Comparison of ENCODE assay signal across 9 cellular contexts in the genomic region with DNA sequence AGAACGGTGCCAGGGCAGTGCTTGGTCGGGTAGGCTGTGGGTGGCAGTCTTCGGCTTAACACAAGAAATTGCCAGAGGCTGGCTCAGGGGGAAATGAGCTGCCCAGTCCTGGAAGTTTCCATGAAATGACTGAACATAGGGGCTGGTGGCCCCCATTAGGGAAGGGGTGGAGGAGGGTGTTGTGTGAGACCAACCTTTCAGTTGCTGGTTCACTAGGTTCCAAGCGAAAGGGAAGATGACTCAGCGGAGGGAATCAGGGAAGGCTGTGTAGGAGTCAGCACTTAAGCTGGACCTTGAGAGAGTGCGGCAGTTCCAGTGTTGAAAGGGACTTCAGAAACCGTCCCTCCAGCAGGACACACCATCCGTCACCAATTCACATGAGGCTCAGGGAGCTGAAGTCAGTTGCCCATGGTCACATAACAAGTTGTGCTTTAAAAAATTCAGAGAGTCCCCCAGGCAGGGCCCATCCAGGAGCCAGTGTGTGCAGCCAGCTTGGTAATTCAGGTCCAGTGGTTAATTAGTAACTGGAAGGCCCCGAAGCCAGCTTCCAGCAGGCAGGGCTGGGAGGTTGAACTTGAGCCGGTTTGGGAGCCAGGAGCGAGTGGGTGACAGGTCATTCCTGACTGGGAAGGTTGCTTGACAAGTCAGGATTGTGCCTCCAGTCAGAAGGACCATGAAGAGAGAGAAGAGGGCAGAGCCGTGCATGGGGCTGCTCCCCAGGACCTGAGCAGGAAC. TPM values are rescaled to one million over a fixed set of nuclear protein-coding genes. Genes with fewer than 3 reads are reported as not detected.
DNase-seq lines count a peak whose midpoint lies in the region; TF ChIP-seq lines count a peak whose summit lies in the region.
"Had no signal": no experiment of that assay in that cellular context is flagged by ENCODE, and none has a peak within 500 bp of the region (broad histone marks: within the 10 kb centered on the region; RNA-seq: fewer than 3 reads in every experiment).

Gene SGK2 (plus strand): TSS at position 616 of the 735 bp plus-strand sequence. CDS start 7,469 bp downstream, outside the sequence.

- H3K36me3 ChIP-seq in colonic mucosa (no peaks in the 10 kb centered on the region), mesenchymal stem cell (ENCODE audit: control insufficient read depth in 1 of 2, insufficient read depth in 2 of 2, low read depth in 1 of 2, low read length in 2 of 2) (no peaks in the 10 kb centered on the region), transverse colon (no peaks in the 10 kb centered on the region)

- 82% methylated on average over 12 of the region's 12 CpGs for WGBS in mesenchymal stem cell
- WGBS in transverse colon (ENCODE audit: low coverage in 1 of 2), 2 donors = 62% methylated on average over 12 of the region's 12 CpGs; no CpG with 5 or more reads in 1 of the 2 donors

- H2AK5ac ChIP-seq in mesenchymal stem cell (ENCODE audit: low read length, severe bottlenecking) = peak within 1 kb of the TSS; percentile 95

- peak within 1 kb of the TSS in 1 of 2 experiments; percentile 54 for H2BK12ac ChIP-seq in mesenchymal stem cell (ENCODE audit: low read length in 2 of 2)

- no peak within 1 kb of the TSS for H3K4ac ChIP-seq in mesenchymal stem cell (ENCODE audit: low read depth in 1 of 2, low read length in 2 of 2)

- intact Hi-C loops in colonic mucosa (cut with DNase I) (no loop called here), transverse colon (cut with DNase I; ENCODE audit: low total_unique reads) (no loop called here)

- TF ChIP-seq CTCF in colonic mucosa (IDR thresholded peaks at IDR 0.05) = no peak
- no peak for TF ChIP-seq CTCF in transverse colon (IDR thresholded peaks at IDR 0.05)

- no peak within 1 kb of the TSS for H3K23ac ChIP-seq in mesenchymal stem cell (ENCODE audit: low read length in 2 of 2)

- TF ChIP-seq POLR2A in transverse colon (IDR thresholded peaks at IDR 0.05) = peak; percentile 91

- H3K18ac ChIP-seq in mesenchymal stem cell (ENCODE audit: low read depth in 1 of 2, low read length in 2 of 2) = peak within 1 kb of the TSS in 1 of 2 experiments; percentile 67

- H3K27ac ChIP-seq in colonic mucosa (peak within 1 kb of the TSS; percentile 93), mesenchymal stem cell (ENCODE audit: low read length, poor library complexity, severe bottlenecking) (peak within 1 kb of the TSS; percentile 99), transverse colon (peak within 1 kb of the TSS; percentile 85 to 89 (median 87))
- H3K27ac ChIP-seq: coronary artery had no signal

- peak within 1 kb of the TSS; percentile 75 to 87 for H3K9ac ChIP-seq in colonic mucosa (ENCODE audit: low read depth in 2 of 2, low read length in 2 of 2)
- H3K9ac ChIP-seq in mesenchymal stem cell (ENCODE audit: low read length) = no peak within 1 kb of the TSS

- no peak within 1 kb of the TSS for H2BK120ac ChIP-seq in mesenchymal stem cell (ENCODE audit: low read depth, low read length)

- peaks cover 9% of the 10 kb centered on the region for H3K79me1 ChIP-seq in mesenchymal stem cell (replicated peaks; ENCODE audit: low read length, poor library complexity, severe bottlenecking)

- DNase-seq in LoVo (ENCODE audit: low spot score) = peak; percentile 85
- peak; percentile 91 for DNase-seq in colonic mucosa
- DNase-seq in mesenchymal stem cell = peak; percentile 61
- peak; percentile 88 for DNase-seq in transverse colon
- no peak for DNase-seq in OCI-M1 (lab: John Stamatoyannopoulos, UW)
- no peak for DNase-seq in NCI-H187 (lab: John Stamatoyannopoulos, UW)
- DNase-seq in stimulated activated CD4-positive, alpha-beta T cell treated with anti-CD3 and anti-CD28 coated beads, Interleukin-2, amount 100 ng/mL, for 48 hours = no peak
- no peak for DNase-seq in DMS114 treated with DMSO at 0.1 percent for 48 hours (lab: John Stamatoyannopoulos, UW; ENCODE audit: unreplicated experiment)

- H4K91ac ChIP-seq in mesenchymal stem cell (ENCODE audit: low read length) = no peak within 1 kb of the TSS

- H3K4me2 ChIP-seq in mesenchymal stem cell (ENCODE audit: low read length, poor library complexity, severe bottlenecking) = peak within 1 kb of the TSS; percentile 57

- no peak within 1 kb of the TSS for H2BK15ac ChIP-seq in mesenchymal stem cell (ENCODE audit: low read depth, poor library complexity, severe bottlenecking)

- peak within 1 kb of the TSS; percentile 98 for H2BK5ac ChIP-seq in mesenchymal stem cell (ENCODE audit: low read depth, low read length, poor library complexity, severe bottlenecking)

- H3K4me1 ChIP-seq in colonic mucosa = no peaks in the 10 kb centered on the region
- H3K4me1 ChIP-seq in mesenchymal stem cell (ENCODE audit: control insufficient read depth, insufficient read depth, low read depth, low read length) = peaks cover 29% of the 10 kb centered on the region
- H3K4me1 ChIP-seq in transverse colon = peaks cover 5 to 31% (median 21%) of the 10 kb centered on the region in 4 donors

- in situ Hi-C loops in transverse colon (cut with MboI; ENCODE audit: low pct_ligation_motif_present in 1 of 4, low pct_unique_long_range_greater_than_20kb in 1 of 4, low sequenced_read_pairs in 3 of 4) = no loop called here

- H3K14ac ChIP-seq in mesenchymal stem cell (ENCODE audit: low read length in 2 of 2) = no peak within 1 kb of the TSS

- no peaks in the 10 kb centered on the region for H3K27me3 ChIP-seq in colonic mucosa
- no peaks in the 10 kb centered on the region for H3K27me3 ChIP-seq in mesenchymal stem cell (ENCODE audit: control insufficient read depth in 1 of 2, insufficient read depth in 1 of 2, low read length in 2 of 2)
- no peaks in the 10 kb centered on the region for H3K27me3 ChIP-seq in transverse colon

- H3K9me3 ChIP-seq in colonic mucosa (no peaks in the 10 kb centered on the region), mesenchymal stem cell (ENCODE audit: control insufficient read depth, low read length) (no peaks in the 10 kb centered on the region), transverse colon (no peaks in the 10 kb centered on the region)

- H3K4me3 ChIP-seq in colonic mucosa (peak within 1 kb of the TSS; percentile 22), mesenchymal stem cell (ENCODE audit: insufficient read depth in 1 of 2, low read depth in 1 of 2, low read length in 2 of 2) (no peak within 1 kb of the TSS), transverse colon (peak within 1 kb of the TSS in 3 of 4 donors; percentile 17 to 42 (median 31))
- H3K4me3 ChIP-seq: coronary artery had no signal

- peak within 1 kb of the TSS; percentile 22 for H4K8ac ChIP-seq in mesenchymal stem cell (ENCODE audit: low read length)

- no peak within 1 kb of the TSS for H2AFZ ChIP-seq in mesenchymal stem cell (ENCODE audit: low read depth, low read length)

- no peak for TF ChIP-seq EP300 in transverse colon (IDR thresholded peaks at IDR 0.05; ENCODE audit: low read depth)

RNA-seq across cellular contexts. Expression of gene SGK2, which starts in this region (rescaled TPM):
- total RNA-seq in colonic mucosa = 10 to 100 TPM; 80.2 to 82.3 TPM
- polyA plus RNA-seq in mesenchymal stem cell (2013, experiment 1 of 2) = 0.07 TPM
- polyA plus RNA-seq in mesenchymal stem cell (2013, experiment 2 of 2) = 0.10 TPM
- 100 to 1,000 TPM in 3 of 4 donors, 10 to 100 TPM in 1; 71.6 to 293 (median 149) TPM for total RNA-seq in transverse colon

Comparison
In these comparisons a context has a peak if more than half of its experiments do, and no peak if none do; other contexts are left out.
1. DNase-seq: peak in LoVo (single experiment), colonic mucosa (single experiment), mesenchymal stem cell (single experiment) and transverse colon (single experiment); none in OCI-M1 (single experiment), NCI-H187 (0 of 2), stimulated activated CD4-positive, alpha-beta T cell treated with anti-CD3 and anti-CD28 coated beads, Interleukin-2, amount 100 ng/mL, for 48 hours (0 of 2) and DMS114 treated with DMSO at 0.1 percent for 48 hours (single experiment).
2. H3K4me3 ChIP-seq: peak in colonic mucosa (single experiment) and transverse colon (3 of 4); none in mesenchymal stem cell (0 of 2).
3. Peak in every context shown above with its lines, with median percentiles within 50 percentile points of each other: H3K27ac ChIP-seq.